ENCODE assay signal across 8 cellular contexts in genomic region chr1:3085721-3086120, GRCh38. TPM values are rescaled to one million over a fixed set of nuclear protein-coding genes. Genes with fewer than 3 reads are reported as not detected.
"Had no signal": no experiment of that assay in that cellular context is flagged by ENCODE, and none has a peak within 500 bp of the region (broad histone marks: within the 10 kb centered on the region; RNA-seq: fewer than 3 reads in every experiment).

No MANE protein-coding gene starts in this region.

- DNase-seq: GDM1, GF-D8 had no signal

- FAIRE-seq: G401.6, GM12878, GM12891, GM12892, GM18507, GM19239 had no signal

- ATAC-seq: GM12878 had no signal

- H3K4me3 ChIP-seq: GM12878 had no signal

RNA-seq across cellular contexts. Expression of gene PRDM16, which starts 16.7 kb away (rescaled TPM):
- polyA plus RNA-seq: GM12878 had no signal
